21 cellular contexts compared by ENCODE assay signal in genomic region chr9:114161518-114161917, GRCh38. TPM values are rescaled to one million over a fixed set of nuclear protein-coding genes. Genes with fewer than 3 reads are reported as not detected.
"Had no signal": no experiment of that assay in that cellular context is flagged by ENCODE, and none has a peak within 500 bp of the region (broad histone marks: within the 10 kb centered on the region; RNA-seq: fewer than 3 reads in every experiment).

No MANE protein-coding gene starts in this region.

- H3K9ac ChIP-seq: parathyroid adenoma had no signal

- ATAC-seq: heart left ventricle; left lung; lower lobe of right lung; natural killer cell; stimulated activated naive B cell treated with anti-CD40 and anti-IgM and Interleukin-4, amounts not matched to agents 10 μg/mL and 1 μg/mL and 100 μg/mL, for 72 hours; upper lobe of right lung had no signal

- H3K27me3 Mint-ChIP-seq: progenitor cell of endocrine pancreas had no signal

- H3K27ac Mint-ChIP-seq: natural killer cell; progenitor cell of endocrine pancreas; stimulated activated naive B cell treated with anti-CD40 and anti-IgM and Interleukin-4, amounts not matched to agents 10 μg/mL and 1 μg/mL and 100 μg/mL, for 72 hours; stimulated activated naive CD8-positive, alpha-beta T cell treated with anti-CD3 and anti-CD28 coated beads, Interleukin-15, Interleukin-2, amounts not matched to agents 100 ng/mL and 50 ng/mL, for 24 hours had no signal

- H3K9me3 Mint-ChIP-seq: natural killer cell; neural crest cell; stimulated activated naive CD8-positive, alpha-beta T cell treated with anti-CD3 and anti-CD28 coated beads, Interleukin-15, Interleukin-2, amounts not matched to agents 100 ng/mL and 50 ng/mL, for 24 hours had no signal

- H3K4me3 ChIP-seq: dorsolateral prefrontal cortex, heart left ventricle, hepatocyte, left lung, lower lobe of right lung, right atrium auricular region, skin epidermis, transverse colon, upper lobe of right lung had no signal

- H3K4me2 ChIP-seq: hepatocyte had no signal

- H3K4me3 Mint-ChIP-seq: natural killer cell; stimulated activated naive B cell treated with anti-CD40 and anti-IgM and Interleukin-4, amounts not matched to agents 10 μg/mL and 1 μg/mL and 100 μg/mL, for 72 hours; stimulated activated naive CD8-positive, alpha-beta T cell treated with anti-CD3 and anti-CD28 coated beads, Interleukin-15, Interleukin-2, amounts not matched to agents 100 ng/mL and 50 ng/mL, for 24 hours had no signal

- H2AFZ ChIP-seq: hepatocyte, parathyroid adenoma had no signal

- H3K79me2 ChIP-seq: parathyroid adenoma had no signal

- H3K27ac ChIP-seq: dorsolateral prefrontal cortex, heart left ventricle, left lung, lower lobe of right lung, parathyroid adenoma, right atrium auricular region, skin epidermis, transverse colon, upper lobe of right lung had no signal

- H3K36me3 Mint-ChIP-seq: natural killer cell; stimulated activated naive B cell treated with anti-CD40 and anti-IgM and Interleukin-4, amounts not matched to agents 10 μg/mL and 1 μg/mL and 100 μg/mL, for 72 hours had no signal

- FAIRE-seq: colon, frontal cortex, kidney had no signal

- H3K9me3 ChIP-seq: heart left ventricle, left lung, lower lobe of right lung, right atrium auricular region, transverse colon, upper lobe of right lung had no signal

- DNase-seq: dorsolateral prefrontal cortex; effector CD4-positive, alpha-beta T cell; kidney; left lung; lower lobe of right lung; natural killer cell; stimulated activated CD4-positive, alpha-beta T cell treated with anti-CD3 and anti-CD28 coated beads, Interleukin-15, amount 100 ng/mL, for 24 hours; stimulated activated CD4-positive, alpha-beta T cell treated with anti-CD3 and anti-CD28 coated beads, Interleukin-2, amount 100 ng/mL, for 48 hours; stimulated activated naive B cell treated with anti-CD40 and anti-IgM and Interleukin-4, amounts not matched to agents 10 μg/mL and 1 μg/mL and 100 μg/mL, for 72 hours; transverse colon; upper lobe of right lung had no signal

- H3K27me3 ChIP-seq: hepatocyte, right atrium auricular region, upper lobe of right lung had no signal

- H3K4me1 ChIP-seq: parathyroid adenoma had no signal

- H3K36me3 ChIP-seq: heart left ventricle, left lung, lower lobe of right lung, right atrium auricular region, transverse colon, upper lobe of right lung had no signal

RNA-seq across cellular contexts. Expression of gene COL27A1, which starts 6.2 kb away (rescaled TPM):
- total RNA-seq: natural killer cell had no signal
